Comparison of ENCODE assay signal across 8 cellular contexts in genomic region chr15:100111103-100112060, GRCh38.
A peak's percentile ranks its signal among the peaks of the same experiment; 100 is the strongest.
DNase-seq lines count a peak whose midpoint lies in the region; ATAC-seq, FAIRE-seq and TF ChIP-seq lines count a peak whose summit lies in the region.

No MANE protein-coding gene starts in this region.

- H3K27ac ChIP-seq in Panc1 (ENCODE audit: low read length), result no peak overlapping the region
- no peak overlapping the region for H3K27ac ChIP-seq in K562 (ENCODE audit: extremely low read depth, low read depth, low read length)
- H3K27ac ChIP-seq in mesenchymal stem cell (ENCODE audit: low read length, poor library complexity, severe bottlenecking), result no peak overlapping the region
- H3K27ac ChIP-seq in suprapubic skin, result no peak overlapping the region

- 2% methylated on average over 15 of the region's 15 CpGs for WGBS in K562 (ENCODE audit: insufficient coverage, low coverage, missing lambda C conversion rate)
- WGBS in mesenchymal stem cell, result 38% methylated on average over 15 of the region's 15 CpGs
- 45% methylated on average over 12 of the region's 15 CpGs for WGBS in suprapubic skin

- peaks cover 5% of the 10 kb centered on the region for H3K9me3 Mint-ChIP-seq in stimulated activated memory B cell treated with anti-CD40 and anti-IgM and Interleukin-4, amounts not matched to agents 10 μg/mL and 1 μg/mL and 100 μg/mL, for 72 hours

- CTCF ChIA-PET in Panc1 (lab: Charles Lee), result no interaction called here
- CTCF ChIA-PET in K562 (lab: Yijun Ruan, JAX; ENCODE audit: low intra/inter-chr PET ratio), result no interaction called here

- H3K4me2 ChIP-seq in K562 (ENCODE audit: insufficient read depth, low read length) (no peak overlapping the region; the same call in 1 of the 2 replicates), mesenchymal stem cell (ENCODE audit: low read length, poor library complexity, severe bottlenecking) (no peak overlapping the region)

- no peaks in the 10 kb centered on the region for H3K9me1 ChIP-seq in K562 (ENCODE audit: control insufficient read depth, insufficient read depth, low read length)

- peak overlapping the region; percentile 9 to 49 for H3K4ac ChIP-seq in mesenchymal stem cell (ENCODE audit: low read depth in 1 of 2, low read length in 2 of 2)

- peaks cover 30% of the 10 kb centered on the region for H3K27me3 Mint-ChIP-seq in stimulated activated memory B cell treated with anti-CD40 and anti-IgM and Interleukin-4, amounts not matched to agents 10 μg/mL and 1 μg/mL and 100 μg/mL, for 72 hours

- H2AK5ac ChIP-seq in mesenchymal stem cell (ENCODE audit: low read length, severe bottlenecking), result no peak overlapping the region

- H4K8ac ChIP-seq in mesenchymal stem cell (ENCODE audit: low read length), result peak overlapping the region; percentile 94

- H3K79me2 ChIP-seq in K562 (ENCODE audit: control insufficient read depth, insufficient read depth, low read length), result no peaks in the 10 kb centered on the region

- H3K4me3 ChIP-seq in Panc1 (ENCODE audit: low read depth in 2 of 2, low read length in 2 of 2) (no peak overlapping the region), K562 (no peak overlapping the region), mesenchymal stem cell (ENCODE audit: insufficient read depth in 1 of 2, low read depth in 1 of 2, low read length in 2 of 2) (no peak overlapping the region), suprapubic skin (no peak overlapping the region)

- no peak overlapping the region for H3K27ac Mint-ChIP-seq in stimulated activated memory B cell treated with anti-CD40 and anti-IgM and Interleukin-4, amounts not matched to agents 10 μg/mL and 1 μg/mL and 100 μg/mL, for 72 hours

- POLR2A ChIA-PET in Panc1 (lab: Charles Lee), result no interaction called here
- POLR2A ChIA-PET in K562 (lab: Yijun Ruan, JAX), result no interaction called here

- intact Hi-C loops in Panc1 (cut with micrococcal nuclease; ENCODE audit: unreplicated experiment) (loop anchor here (1.0 kb wide), 1 partner anchor 24 kb away; no protein-coding TSS in a partner anchor), K562 (cut with micrococcal nuclease) (no loop called here)

- H3K9me3 ChIP-seq in Panc1 (ENCODE audit: control insufficient read depth, insufficient read depth, low read depth, low read length) (no peaks in the 10 kb centered on the region), K562 (replicated peaks; ENCODE audit: control insufficient read depth, insufficient read depth, low read depth, low read length) (no peaks in the 10 kb centered on the region), mesenchymal stem cell (ENCODE audit: control insufficient read depth, low read length) (no peaks in the 10 kb centered on the region), suprapubic skin (no peaks in the 10 kb centered on the region)

- no peak for FAIRE-seq in K562 (lab: Jason Lieb, UNC)

- peak overlapping the region; percentile 57 for H4K91ac ChIP-seq in mesenchymal stem cell (ENCODE audit: low read length)

- H3K4me1 ChIP-seq in Panc1 (ENCODE audit: control insufficient read depth, insufficient read depth, low read length) (peaks cover 6% of the 10 kb centered on the region), K562 (replicated peaks in 1 of 2; ENCODE audit: control insufficient read depth in 2 of 2, insufficient read depth in 2 of 2, low read length in 2 of 2) (no peaks in the 10 kb centered on the region; a peak in 1 of 5 replicates), mesenchymal stem cell (ENCODE audit: control insufficient read depth, insufficient read depth, low read depth, low read length) (peaks cover 12% of the 10 kb centered on the region), suprapubic skin (peaks cover 38% of the 10 kb centered on the region)

- H3K14ac ChIP-seq in mesenchymal stem cell (ENCODE audit: low read length in 2 of 2), result no peak overlapping the region

- H3K4me3 Mint-ChIP-seq in stimulated activated memory B cell treated with anti-CD40 and anti-IgM and Interleukin-4, amounts not matched to agents 10 μg/mL and 1 μg/mL and 100 μg/mL, for 72 hours, result no peak overlapping the region

- H3K23ac ChIP-seq in mesenchymal stem cell (ENCODE audit: low read length in 2 of 2), result no peak overlapping the region

- H2AFZ ChIP-seq in K562 (ENCODE audit: low read depth, low read length), result no peak overlapping the region
- no peak overlapping the region for H2AFZ ChIP-seq in mesenchymal stem cell (ENCODE audit: low read depth, low read length)

- H3K9ac ChIP-seq in K562 (ENCODE audit: insufficient read depth in 1 of 2, low read depth in 2 of 2, low read length in 2 of 2) (no peak overlapping the region), mesenchymal stem cell (ENCODE audit: low read length) (no peak overlapping the region)

- no peak for TF ChIP-seq RAD21 in K562 (CRISPR knock-in tag; conservative IDR thresholded peaks at IDR 0.05 in 1 of 2, IDR thresholded peaks at IDR 0.05 in 1 of 2)

- H3K18ac ChIP-seq in mesenchymal stem cell (ENCODE audit: low read depth in 1 of 2, low read length in 2 of 2), result peak overlapping the region; percentile 40 to 80

- H3K36me3 ChIP-seq in Panc1 (ENCODE audit: control insufficient read depth, insufficient read depth, low read length), result no peaks in the 10 kb centered on the region
- no peaks in the 10 kb centered on the region for H3K36me3 ChIP-seq in K562 (ENCODE audit: control insufficient read depth, insufficient read depth, low read length)
- no peaks in the 10 kb centered on the region for H3K36me3 ChIP-seq in mesenchymal stem cell (ENCODE audit: control insufficient read depth in 1 of 2, insufficient read depth in 2 of 2, low read depth in 1 of 2, low read length in 2 of 2)
- H3K36me3 ChIP-seq in suprapubic skin, result no peaks in the 10 kb centered on the region

- no peak overlapping the region for H2BK5ac ChIP-seq in mesenchymal stem cell (ENCODE audit: low read depth, low read length, poor library complexity, severe bottlenecking)

- no peak for DNase-seq in Panc1 (ENCODE audit: low read depth, low spot score)
- peak in 2 of 4 experiments; percentile 6 to 11 for DNase-seq in K562 (ENCODE audit: extremely low read depth in 1 of 4, low spot score in 3 of 4)
- DNase-seq in mesenchymal stem cell, result peak; percentile 86
- peak; percentile 78 to 80 for DNase-seq in suprapubic skin (ENCODE audit: low spot score in 2 of 2)

- H3K36me3 Mint-ChIP-seq in stimulated activated memory B cell treated with anti-CD40 and anti-IgM and Interleukin-4, amounts not matched to agents 10 μg/mL and 1 μg/mL and 100 μg/mL, for 72 hours, result no peaks in the 10 kb centered on the region

- peak overlapping the region; percentile 12 for H2BK15ac ChIP-seq in mesenchymal stem cell (ENCODE audit: low read depth, poor library complexity, severe bottlenecking)

- no peaks in the 10 kb centered on the region for H3K79me1 ChIP-seq in mesenchymal stem cell (replicated peaks; ENCODE audit: low read length, poor library complexity, severe bottlenecking)

- no peaks in the 10 kb centered on the region for H3K4me1 Mint-ChIP-seq in stimulated activated memory B cell treated with anti-CD40 and anti-IgM and Interleukin-4, amounts not matched to agents 10 μg/mL and 1 μg/mL and 100 μg/mL, for 72 hours

- in situ Hi-C loops in Panc1 (cut with HindIII; ENCODE audit: low pct_unique_long_range_greater_than_20kb, low sequenced_read_pairs), result no loop called here
- in situ Hi-C loops in K562 (cut with MboI), result no loop called here

- H2BK12ac ChIP-seq in mesenchymal stem cell (ENCODE audit: low read length in 2 of 2), result peak overlapping the region; percentile 34 to 67

- H2BK120ac ChIP-seq in mesenchymal stem cell (ENCODE audit: low read depth, low read length), result peak overlapping the region; percentile 65

- ATAC-seq in GM21786 (IDR thresholded peaks at IDR 0.05; ENCODE audit: unreplicated experiment), result peak; percentile 47
- peak; percentile 88 for ATAC-seq in Panc1
- peak; percentile 68 for ATAC-seq in K562
- ATAC-seq in GM21825 (IDR thresholded peaks at IDR 0.05; ENCODE audit: unreplicated experiment), result no peak
- no peak for ATAC-seq in stimulated activated memory B cell treated with anti-CD40 and anti-IgM and Interleukin-4, amounts not matched to agents 10 μg/mL and 1 μg/mL and 100 μg/mL, for 72 hours
- ATAC-seq in GM19023 (IDR thresholded peaks at IDR 0.05; ENCODE audit: unreplicated experiment), result no peak

- TF ChIP-seq EP300 in K562 (IDR thresholded peaks at IDR 0.05; ENCODE audit: low read length) (no peak), suprapubic skin (IDR thresholded peaks at IDR 0.05) (no peak)

- TF ChIP-seq POLR2A in K562 (conservative IDR thresholded peaks at IDR 0.05) (no peak), suprapubic skin (IDR thresholded peaks at IDR 0.05) (no peak)

- no TSS peak for BruUV-seq in Panc1 (replicated peaks; lab: Mats Ljungman, UMichigan)
- no TSS peak for BruUV-seq in K562 (replicated peaks; lab: Mats Ljungman, UMichigan)

- H3K27me3 ChIP-seq in Panc1 (ENCODE audit: control insufficient read depth, insufficient read depth, low read length) (no peaks in the 10 kb centered on the region), K562 (ENCODE audit: control insufficient read depth in 2 of 2, insufficient read depth in 2 of 2, low read length in 2 of 2) (peaks cover 18 to 80% of the 10 kb centered on the region in 2 experiments; a peak in 4 of 5 replicates), mesenchymal stem cell (ENCODE audit: control insufficient read depth in 1 of 2, insufficient read depth in 1 of 2, low read length in 2 of 2) (no peaks in the 10 kb centered on the region), suprapubic skin (no peaks in the 10 kb centered on the region)

- no peaks in the 10 kb centered on the region for H4K20me1 ChIP-seq in K562 (replicated peaks; ENCODE audit: control insufficient read depth, insufficient read depth, low read length)

- no peak for TF ChIP-seq CTCF in Panc1 (IDR thresholded peaks at IDR 0.05)
- no peak for TF ChIP-seq CTCF in K562 (IDR thresholded peaks at IDR 0.05 in 2 of 3, conservative IDR thresholded peaks at IDR 0.05 in 1 of 3; ENCODE audit: insufficient read depth in 2 of 3, low read depth in 1 of 3, low read length in 3 of 3)
- no peak for TF ChIP-seq CTCF in suprapubic skin (IDR thresholded peaks at IDR 0.05)

TF ChIP-seq in K562, 482 proteins besides CTCF, POLR2A, EP300 and RAD21 (continues in another document):
- peak; percentile 91 for TF ChIP-seq FOSL1 (tag; conservative IDR thresholded peaks at IDR 0.05)
- peak; percentile 19; the same call in 1 of the 2 replicates for TF ChIP-seq TAL1 (IDR thresholded peaks at IDR 0.05)
- no peak for TF ChIP-seq ZNF707 (CRISPR knock-in tag; conservative IDR thresholded peaks at IDR 0.05)
- TF ChIP-seq JUND (IDR thresholded peaks at IDR 0.05; ENCODE audit: borderline replicate concordance, low read depth, low read length), result peak; percentile 82
- peak; percentile 61; the same call in 2 of the 3 replicates for TF ChIP-seq JUND (tag; IDR thresholded peaks at IDR 0.05; ENCODE audit: borderline replicate concordance, low read depth, low read length)

Comparison
In these comparisons a context has a peak if more than half of its experiments do, and no peak if none do; other contexts are left out.
1. ATAC-seq: peak in GM21786 (single experiment), Panc1 (single experiment) and K562 (single experiment); none in GM21825 (single experiment), stimulated activated memory B cell treated with anti-CD40 and anti-IgM and Interleukin-4, amounts not matched to agents 10 μg/mL and 1 μg/mL and 100 μg/mL, for 72 hours (single experiment) and GM19023 (single experiment).